ENCODE assay signal across 1 cellular context in the genomic region with DNA sequence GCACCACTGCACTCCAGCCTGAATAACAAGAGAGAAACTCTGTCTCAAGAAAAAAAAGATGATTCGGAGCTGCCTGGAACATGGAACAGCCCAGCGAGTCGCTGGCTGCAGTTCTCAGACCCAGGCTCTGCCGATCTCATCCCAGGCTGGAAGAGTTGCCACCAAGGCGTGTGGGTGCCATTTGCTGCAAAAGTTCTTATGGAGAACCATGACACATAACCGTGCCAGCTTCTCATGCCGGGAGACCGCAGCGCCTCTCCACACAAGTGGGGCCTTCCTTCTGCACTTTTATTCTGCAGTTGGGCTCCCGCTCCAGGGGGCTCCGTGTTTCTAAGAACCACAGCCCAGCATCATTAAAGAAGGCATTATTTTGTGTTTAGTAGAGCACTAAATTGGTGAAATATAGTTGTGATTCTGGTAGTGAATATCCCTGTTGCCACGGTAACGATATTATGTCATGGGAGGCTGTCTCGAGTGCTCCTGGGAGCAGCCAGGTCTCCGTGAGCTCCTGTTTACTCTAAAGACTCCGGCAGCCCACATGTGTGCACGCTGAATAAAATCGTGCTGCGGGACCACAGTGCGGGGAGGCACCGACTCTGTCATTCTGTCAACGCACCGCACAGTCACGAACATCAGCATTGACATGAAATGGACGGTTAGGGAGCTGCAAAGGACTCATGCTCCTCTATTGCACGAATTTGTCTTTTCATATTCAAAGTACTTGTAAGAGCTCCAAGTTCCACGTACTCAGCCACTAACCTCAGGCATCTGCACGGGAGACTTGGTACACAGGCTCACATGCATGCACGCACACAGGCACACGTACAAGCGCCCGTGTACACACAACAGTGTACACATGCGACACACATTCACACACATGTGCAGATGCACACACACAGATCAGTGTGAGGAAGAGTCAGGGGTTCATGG.
TF ChIP-seq lines count a peak whose summit lies in the region.

No MANE protein-coding gene starts in this region.

TF ChIP-seq in neural cell, 6 proteins besides CTCF, POLR2A, EP300 and RAD21 (continued from another document):
- TF ChIP-seq, protein P1, sequence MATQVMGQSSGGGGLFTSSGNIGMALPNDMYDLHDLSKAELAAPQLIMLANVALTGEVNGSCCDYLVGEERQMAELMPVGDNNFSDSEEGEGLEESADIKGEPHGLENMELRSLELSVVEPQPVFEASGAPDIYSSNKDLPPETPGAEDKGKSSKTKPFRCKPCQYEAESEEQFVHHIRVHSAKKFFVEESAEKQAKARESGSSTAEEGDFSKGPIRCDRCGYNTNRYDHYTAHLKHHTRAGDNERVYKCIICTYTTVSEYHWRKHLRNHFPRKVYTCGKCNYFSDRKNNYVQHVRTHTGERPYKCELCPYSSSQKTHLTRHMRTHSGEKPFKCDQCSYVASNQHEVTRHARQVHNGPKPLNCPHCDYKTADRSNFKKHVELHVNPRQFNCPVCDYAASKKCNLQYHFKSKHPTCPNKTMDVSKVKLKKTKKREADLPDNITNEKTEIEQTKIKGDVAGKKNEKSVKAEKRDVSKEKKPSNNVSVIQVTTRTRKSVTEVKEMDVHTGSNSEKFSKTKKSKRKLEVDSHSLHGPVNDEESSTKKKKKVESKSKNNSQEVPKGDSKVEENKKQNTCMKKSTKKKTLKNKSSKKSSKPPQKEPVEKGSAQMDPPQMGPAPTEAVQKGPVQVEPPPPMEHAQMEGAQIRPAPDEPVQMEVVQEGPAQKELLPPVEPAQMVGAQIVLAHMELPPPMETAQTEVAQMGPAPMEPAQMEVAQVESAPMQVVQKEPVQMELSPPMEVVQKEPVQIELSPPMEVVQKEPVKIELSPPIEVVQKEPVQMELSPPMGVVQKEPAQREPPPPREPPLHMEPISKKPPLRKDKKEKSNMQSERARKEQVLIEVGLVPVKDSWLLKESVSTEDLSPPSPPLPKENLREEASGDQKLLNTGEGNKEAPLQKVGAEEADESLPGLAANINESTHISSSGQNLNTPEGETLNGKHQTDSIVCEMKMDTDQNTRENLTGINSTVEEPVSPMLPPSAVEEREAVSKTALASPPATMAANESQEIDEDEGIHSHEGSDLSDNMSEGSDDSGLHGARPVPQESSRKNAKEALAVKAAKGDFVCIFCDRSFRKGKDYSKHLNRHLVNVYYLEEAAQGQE (IDR thresholded peaks at IDR 0.05; ENCODE audit: borderline replicate concordance): no peak
TF ChIP-seq in neural cell: peak in this region for 2.
